Comparison of ENCODE assay signal across 26 cellular contexts in the genomic region with DNA sequence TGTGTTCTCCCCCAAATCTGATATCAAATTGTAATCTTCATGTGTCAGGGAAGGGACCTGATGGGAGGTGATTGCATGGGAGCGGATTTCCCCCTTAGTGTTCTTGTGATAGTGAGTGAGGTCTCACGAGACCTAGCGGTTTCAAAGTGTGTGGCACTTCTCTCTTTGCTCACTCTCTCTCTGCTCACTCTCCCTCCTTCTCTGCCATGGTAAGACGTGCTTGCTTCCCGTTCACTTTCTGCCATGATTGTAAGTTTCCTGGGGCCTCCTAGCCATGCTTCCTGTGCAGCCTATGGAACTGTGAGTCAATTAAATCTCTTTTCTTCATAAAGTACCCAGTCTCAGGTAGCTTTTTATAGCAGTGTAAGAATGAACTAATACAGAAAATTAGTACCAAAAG. TPM values are rescaled to one million over a fixed set of nuclear protein-coding genes. Genes with fewer than 3 reads are reported as not detected.
DNase-seq lines count a peak whose midpoint lies in the region; ATAC-seq and TF ChIP-seq lines count a peak whose summit lies in the region.
"Had no signal": no experiment of that assay in that cellular context is flagged by ENCODE, and none has a peak within 500 bp of the region (broad histone marks: within the 10 kb centered on the region; RNA-seq: fewer than 3 reads in every experiment).

No MANE protein-coding gene starts in this region.

- H3K9me3 Mint-ChIP-seq in memory B cell: peaks cover 2% of the 10 kb centered on the region
- H3K9me3 Mint-ChIP-seq: activated naive CD4-positive, alpha-beta T cell treated with anti-CD3 and anti-CD28 coated beads, Interleukin-2, amount 10 ng/mL, durations not matched to agents 7 days and 5 days; effector memory CD8-positive, alpha-beta T cell had no signal

- H3K27ac Mint-ChIP-seq in memory B cell: no peak overlapping the region
- H3K27ac Mint-ChIP-seq: activated naive CD4-positive, alpha-beta T cell treated with anti-CD3 and anti-CD28 coated beads, Interleukin-2, amount 10 ng/mL, durations not matched to agents 7 days and 5 days; effector memory CD8-positive, alpha-beta T cell; WTC11 had no signal

- H3K36me3 Mint-ChIP-seq in memory B cell: no peaks in the 10 kb centered on the region
- H3K36me3 Mint-ChIP-seq: activated naive CD4-positive, alpha-beta T cell treated with anti-CD3 and anti-CD28 coated beads, Interleukin-2, amount 10 ng/mL, durations not matched to agents 7 days and 5 days; WTC11 had no signal

- H3K79me2 ChIP-seq in osteoblast (ENCODE audit: insufficient read depth, low read length): no peaks in the 10 kb centered on the region
- H3K79me2 ChIP-seq: hepatocyte had no signal

- no peaks in the 10 kb centered on the region for H3K4me1 ChIP-seq in osteoblast (ENCODE audit: insufficient read depth, low read length)
- H3K4me1 ChIP-seq: prostate gland, stomach, tibial nerve had no signal

- H3K4me1 Mint-ChIP-seq in memory B cell: peaks cover 12% of the 10 kb centered on the region
- H3K4me1 Mint-ChIP-seq: activated naive CD4-positive, alpha-beta T cell treated with anti-CD3 and anti-CD28 coated beads, Interleukin-2, amount 10 ng/mL, durations not matched to agents 7 days and 5 days; WTC11 had no signal

- H2AFZ ChIP-seq in osteoblast (ENCODE audit: low read length): no peak overlapping the region
- H2AFZ ChIP-seq: hepatocyte had no signal

- H3K9me3 ChIP-seq in osteoblast (ENCODE audit: low read depth, low read length): no peaks in the 10 kb centered on the region
- H3K9me3 ChIP-seq: neutrophil, prostate gland, stomach, tibial nerve had no signal

- no peak for TF ChIP-seq CTCF in osteoblast (IDR thresholded peaks at IDR 0.05; ENCODE audit: extremely low read depth, low read depth, low read length)

- in situ Hi-C loops in G401 (cut with HindIII; ENCODE audit: low sequenced_read_pairs): no loop called here

- H3K4me3 ChIP-seq in osteoblast (ENCODE audit: insufficient read depth, low read length): no peak overlapping the region
- H3K4me3 ChIP-seq: hepatocyte, prostate gland, stomach, tibial nerve had no signal

- H4K20me1 ChIP-seq in osteoblast (ENCODE audit: insufficient read depth, low read length): no peaks in the 10 kb centered on the region

- peaks cover 2% of the 10 kb centered on the region for H3K27me3 Mint-ChIP-seq in memory B cell

- no peaks in the 10 kb centered on the region for H3K36me3 ChIP-seq in osteoblast (ENCODE audit: insufficient read depth, low read length)
- H3K36me3 ChIP-seq: neutrophil, prostate gland, stomach, tibial nerve had no signal

- no peak overlapping the region for H3K27ac ChIP-seq in osteoblast (ENCODE audit: low read depth, low read length)
- H3K27ac ChIP-seq: C4-2B, hepatocyte, neutrophil, prostate gland, stomach, tibial nerve had no signal

- no peak overlapping the region for H3K4me2 ChIP-seq in osteoblast (ENCODE audit: insufficient read depth, low read length)
- H3K4me2 ChIP-seq: hepatocyte had no signal

- peak; percentile 63 for ATAC-seq in GM18498 (IDR thresholded peaks at IDR 0.05; ENCODE audit: unreplicated experiment)
- ATAC-seq in GM21360 (IDR thresholded peaks at IDR 0.05; ENCODE audit: unreplicated experiment): peak; percentile 67
- ATAC-seq in HG03196 (IDR thresholded peaks at IDR 0.05; ENCODE audit: unreplicated experiment): peak; percentile 62
- ATAC-seq in memory B cell (ENCODE audit: low read depth): peak; percentile 32
- ATAC-seq: effector memory CD8-positive, alpha-beta T cell; WTC11 had no signal

- no peak overlapping the region for H3K4me3 Mint-ChIP-seq in memory B cell
- H3K4me3 Mint-ChIP-seq: activated naive CD4-positive, alpha-beta T cell treated with anti-CD3 and anti-CD28 coated beads, Interleukin-2, amount 10 ng/mL, durations not matched to agents 7 days and 5 days; effector memory CD8-positive, alpha-beta T cell; WTC11 had no signal

- no peak for DNase-seq in memory B cell (ENCODE audit: low spot score in 2 of 2)
- DNase-seq in G401 (ENCODE audit: low spot score): no peak
- DNase-seq in NCI-H2196 treated with DMSO at 0.1 percent for 48 hours (lab: John Stamatoyannopoulos, UW; ENCODE audit: unreplicated experiment): no peak
- no peak for DNase-seq in NCI-H2029 (lab: John Stamatoyannopoulos, UW)
- no peak for DNase-seq in osteoblast (ENCODE audit: insufficient read length, low spot score, missing footprints)
- DNase-seq: activated naive CD4-positive, alpha-beta T cell treated with anti-CD3 and anti-CD28 coated beads, Interleukin-2, amount 10 ng/mL, durations not matched to agents 7 days and 5 days; effector memory CD8-positive, alpha-beta T cell; foreskin melanocyte; H7; mesenchymal stem cell; MV-4-11; NCI-H2171 treated with DMSO at 0.1 percent for 48 hours; NCI-H526 treated with DMSO at 0.1 percent for 48 hours; stomach; T1000 had no signal

- no peaks in the 10 kb centered on the region for H3K27me3 ChIP-seq in osteoblast (ENCODE audit: insufficient read depth, low read length)
- H3K27me3 ChIP-seq: hepatocyte, neutrophil, stomach, tibial nerve had no signal

RNA-seq across cellular contexts. Expression of a gene that starts 30.6 kb away (rescaled TPM):
- not detected in 2 replicates for total RNA-seq in G401 (2014; rRNA removed; shearing (Covaris generic))
- total RNA-seq in osteoblast: not detected in 2 replicates
- total RNA-seq: bronchial epithelial cell, Daoy, H7, hepatocyte, prostate gland, stomach, tibial nerve, WTC11 had no signal

RNA-seq across cellular contexts. Expression of a gene that starts 48.8 kb away (rescaled TPM):
- not detected in 2 replicates for total RNA-seq in G401 (2014; rRNA removed; shearing (Covaris generic))
- not detected in 2 replicates for total RNA-seq in osteoblast
- total RNA-seq: bronchial epithelial cell, Daoy, H7, hepatocyte, prostate gland, stomach, tibial nerve, WTC11 had no signal
